ENCODE assay signal across 12 cellular contexts in genomic region chr7:30201161-30201666, GRCh38.
A peak's percentile ranks its signal among the peaks of the same experiment; 100 is the strongest.
DNase-seq lines count a peak whose midpoint lies in the region; ATAC-seq, FAIRE-seq and TF ChIP-seq lines count a peak whose summit lies in the region.
"Had no signal": no experiment of that assay in that cellular context is flagged by ENCODE, and none has a peak within 500 bp of the region (broad histone marks: within the 10 kb centered on the region; RNA-seq: fewer than 3 reads in every experiment).

No MANE protein-coding gene starts in this region.

- no peak overlapping the region for H3K27ac ChIP-seq in right lobe of liver
- H3K27ac ChIP-seq: thyroid gland had no signal

- peak; percentile 91 for ATAC-seq in GM21423 (IDR thresholded peaks at IDR 0.05; ENCODE audit: unreplicated experiment)
- peak; percentile 88 for ATAC-seq in HG03175 (IDR thresholded peaks at IDR 0.05; ENCODE audit: unreplicated experiment)
- ATAC-seq in right lobe of liver: no peak
- ATAC-seq: HCT116 had no signal

- no peaks in the 10 kb centered on the region for H3K27me3 Mint-ChIP-seq in mesothelial cell of epicardium (ENCODE audit: low read depth)

- H3K9me3 Mint-ChIP-seq in mesothelial cell of epicardium: peaks cover 21% of the 10 kb centered on the region

- FAIRE-seq in GM18507 (lab: Jason Lieb, UNC): peak; percentile 95

- no peak overlapping the region for H3K4me3 ChIP-seq in right lobe of liver
- H3K4me3 ChIP-seq: thyroid gland had no signal

- peaks cover 3% of the 10 kb centered on the region for H3K4me1 Mint-ChIP-seq in mesothelial cell of epicardium

- no peaks in the 10 kb centered on the region for H3K36me3 ChIP-seq in right lobe of liver
- H3K36me3 ChIP-seq: thyroid gland had no signal

- TF ChIP-seq POLR2A in right lobe of liver (IDR thresholded peaks at IDR 0.05): no peak

- no peaks in the 10 kb centered on the region for H3K27me3 ChIP-seq in right lobe of liver
- H3K27me3 ChIP-seq: thyroid gland had no signal

- no peak overlapping the region for H3K27ac Mint-ChIP-seq in mesothelial cell of epicardium

- no peaks in the 10 kb centered on the region for H3K9me3 ChIP-seq in right lobe of liver
- H3K9me3 ChIP-seq: thyroid gland had no signal

- no peak for TF ChIP-seq CTCF in mesothelial cell of epicardium (IDR thresholded peaks at IDR 0.05; ENCODE audit: unreplicated experiment)
- no peak for TF ChIP-seq CTCF in right lobe of liver (IDR thresholded peaks at IDR 0.05)

- DNase-seq in GM18507 (ENCODE audit: extremely low spot score, insufficient read length, low read depth) (no peak), dermis blood vessel endothelial cell (peak; percentile 12), iPS-NIHi11 (ENCODE audit: low spot score) (no peak), mesothelial cell of epicardium (ENCODE audit: low spot score in 2 of 2, unreplicated experiment in 2 of 2) (no peak), right lobe of liver (no peak), hepatic stellate cell (ENCODE audit: low spot score) (no peak)
- DNase-seq: activated CD8-positive, alpha-beta memory T cell treated with anti-CD3 and anti-CD28 coated beads, Interleukin-2, amount 50 U/mL, for 48 hours; NCI-H1436 treated with DMSO at 0.1 percent for 48 hours; thyroid gland had no signal

- H3K4me1 ChIP-seq in right lobe of liver: no peaks in the 10 kb centered on the region
- H3K4me1 ChIP-seq: thyroid gland had no signal

- WGBS in right lobe of liver (ENCODE audit: insufficient coverage, low coverage, low lambda C conversion rate, missing lambda C conversion rate): 58% methylated on average over 3 of the region's 5 CpGs

- intact Hi-C loops in right lobe of liver (cut with DNase I): no loop called here

- H3K4me3 Mint-ChIP-seq in mesothelial cell of epicardium: no peak overlapping the region

- peaks cover 4% of the 10 kb centered on the region for H3K36me3 Mint-ChIP-seq in mesothelial cell of epicardium

Comparison
In these comparisons a context has a peak if more than half of its experiments do, and no peak if none do; other contexts are left out.
1. ATAC-seq: peak in GM21423 (single experiment) and HG03175 (single experiment); none in right lobe of liver (0 of 4).